ENCODE assay signal across 18 cellular contexts in genomic region chr14:105838591-105839424, GRCh38.
DNase-seq lines count a peak whose midpoint lies in the region; ATAC-seq and TF ChIP-seq lines count a peak whose summit lies in the region.
"Had no signal": no experiment of that assay in that cellular context is flagged by ENCODE, and none has a peak within 500 bp of the region (broad histone marks: within the 10 kb centered on the region; RNA-seq: fewer than 3 reads in every experiment).

No MANE protein-coding gene starts in this region.

- H3K27me3 Mint-ChIP-seq in activated CD8-positive, alpha-beta T cell treated with anti-CD3 and anti-CD28 coated beads, Interleukin-2, amount 10 ng/mL, durations not matched to agents 7 days and 5 days (ENCODE audit: low read depth) = no peaks in the 10 kb centered on the region
- no peaks in the 10 kb centered on the region for H3K27me3 Mint-ChIP-seq in activated CD8-positive, alpha-beta T cell treated with anti-CD3 and anti-CD28 coated beads for 36 hours
- no peaks in the 10 kb centered on the region for H3K27me3 Mint-ChIP-seq in type B pancreatic cell
- peaks cover 19% of the 10 kb centered on the region for H3K27me3 Mint-ChIP-seq in endothelial cell (ENCODE audit: unreplicated experiment)

- no peak for TF ChIP-seq RAD21 in Ishikawa (IDR thresholded peaks at IDR 0.05; ENCODE audit: low read depth)

- intact Hi-C loops in activated CD8-positive, alpha-beta T cell treated with anti-CD3 and anti-CD28 coated beads for 36 hours (cut with micrococcal nuclease) = no loop called here

- no peak for TF ChIP-seq EP300 in Ishikawa (IDR thresholded peaks at IDR 0.05; ENCODE audit: borderline replicate concordance)

- DNase-seq in activated CD8-positive, alpha-beta T cell treated with anti-CD3 and anti-CD28 coated beads, Interleukin-2, amount 10 ng/mL, durations not matched to agents 7 days and 5 days = peak; percentile 3
- no peak for DNase-seq in activated CD8-positive, alpha-beta T cell treated with anti-CD3 and anti-CD28 coated beads for 36 hours
- DNase-seq in mucosa of gallbladder (ENCODE audit: low spot score) (peak; percentile 8), type B pancreatic cell (ENCODE audit: extremely low spot score, unreplicated experiment) (peak; percentile 65), endothelial cell (ENCODE audit: low spot score) (no peak), middle frontal gyrus (ENCODE audit: extremely low spot score, low spot score) (no peak)
- DNase-seq: CD8-positive, alpha-beta memory T cell; DND-41; GDM1; GOT3; Karpas-422; MG63; NCI-H1092; NCI-H2081 treated with DMSO at 0.1 percent for 48 hours; NCI-H510A treated with DMSO at 0.1 percent for 48 hours had no signal

- H3K9me3 Mint-ChIP-seq in activated CD8-positive, alpha-beta T cell treated with anti-CD3 and anti-CD28 coated beads, Interleukin-2, amount 10 ng/mL, durations not matched to agents 7 days and 5 days (ENCODE audit: insufficient read depth) = no peaks in the 10 kb centered on the region
- H3K9me3 Mint-ChIP-seq in activated CD8-positive, alpha-beta T cell treated with anti-CD3 and anti-CD28 coated beads for 36 hours = no peaks in the 10 kb centered on the region
- peaks cover 7% of the 10 kb centered on the region for H3K9me3 Mint-ChIP-seq in type B pancreatic cell
- H3K9me3 Mint-ChIP-seq in endothelial cell (ENCODE audit: unreplicated experiment) = peaks cover 45% of the 10 kb centered on the region
- H3K9me3 Mint-ChIP-seq: CD8-positive, alpha-beta memory T cell had no signal

- no peaks in the 10 kb centered on the region for H3K4me1 Mint-ChIP-seq in activated CD8-positive, alpha-beta T cell treated with anti-CD3 and anti-CD28 coated beads, Interleukin-2, amount 10 ng/mL, durations not matched to agents 7 days and 5 days (ENCODE audit: low read depth)
- H3K4me1 Mint-ChIP-seq in activated CD8-positive, alpha-beta T cell treated with anti-CD3 and anti-CD28 coated beads for 36 hours (ENCODE audit: low read depth) = no peaks in the 10 kb centered on the region
- H3K4me1 Mint-ChIP-seq in type B pancreatic cell (ENCODE audit: unreplicated experiment) (no peaks in the 10 kb centered on the region), endothelial cell (ENCODE audit: unreplicated experiment) (no peaks in the 10 kb centered on the region)
- H3K4me1 Mint-ChIP-seq: CD8-positive, alpha-beta memory T cell had no signal

- ATAC-seq in activated CD8-positive, alpha-beta T cell treated with anti-CD3 and anti-CD28 coated beads, Interleukin-2, amount 10 ng/mL, durations not matched to agents 7 days and 5 days = no peak
- no peak for ATAC-seq in activated CD8-positive, alpha-beta T cell treated with anti-CD3 and anti-CD28 coated beads for 36 hours
- no peak for ATAC-seq in GM21737 (IDR thresholded peaks at IDR 0.05; ENCODE audit: unreplicated experiment)
- ATAC-seq: GM12878 had no signal

- H3K36me3 Mint-ChIP-seq in activated CD8-positive, alpha-beta T cell treated with anti-CD3 and anti-CD28 coated beads, Interleukin-2, amount 10 ng/mL, durations not matched to agents 7 days and 5 days (ENCODE audit: low read depth) = no peaks in the 10 kb centered on the region
- no peaks in the 10 kb centered on the region for H3K36me3 Mint-ChIP-seq in activated CD8-positive, alpha-beta T cell treated with anti-CD3 and anti-CD28 coated beads for 36 hours (ENCODE audit: low read depth)
- H3K36me3 Mint-ChIP-seq in type B pancreatic cell (no peaks in the 10 kb centered on the region), endothelial cell (ENCODE audit: low read depth, unreplicated experiment) (peaks cover 30% of the 10 kb centered on the region)
- H3K36me3 Mint-ChIP-seq: CD8-positive, alpha-beta memory T cell had no signal

- H3K4me3 Mint-ChIP-seq in activated CD8-positive, alpha-beta T cell treated with anti-CD3 and anti-CD28 coated beads, Interleukin-2, amount 10 ng/mL, durations not matched to agents 7 days and 5 days = no peak overlapping the region
- H3K4me3 Mint-ChIP-seq in activated CD8-positive, alpha-beta T cell treated with anti-CD3 and anti-CD28 coated beads for 36 hours = no peak overlapping the region
- H3K4me3 Mint-ChIP-seq in type B pancreatic cell = no peak overlapping the region
- H3K4me3 Mint-ChIP-seq in endothelial cell (ENCODE audit: unreplicated experiment) = no peak overlapping the region
- H3K4me3 Mint-ChIP-seq: CD8-positive, alpha-beta memory T cell had no signal

- CTCF ChIA-PET in activated CD8-positive, alpha-beta T cell treated with anti-CD3 and anti-CD28 coated beads, Interleukin-2, amount 10 ng/mL, durations not matched to agents 7 days and 5 days (lab: Charles Lee) = no interaction called here
- CTCF ChIA-PET in activated CD8-positive, alpha-beta T cell treated with anti-CD3 and anti-CD28 coated beads for 36 hours (lab: Charles Lee) = no interaction called here

- no peak overlapping the region for H3K27ac Mint-ChIP-seq in activated CD8-positive, alpha-beta T cell treated with anti-CD3 and anti-CD28 coated beads, Interleukin-2, amount 10 ng/mL, durations not matched to agents 7 days and 5 days
- H3K27ac Mint-ChIP-seq in activated CD8-positive, alpha-beta T cell treated with anti-CD3 and anti-CD28 coated beads for 36 hours = no peak overlapping the region
- H3K27ac Mint-ChIP-seq in type B pancreatic cell (no peak overlapping the region), endothelial cell (ENCODE audit: unreplicated experiment) (no peak overlapping the region)
- H3K27ac Mint-ChIP-seq: CD8-positive, alpha-beta memory T cell had no signal

- POLR2A ChIA-PET in activated CD8-positive, alpha-beta T cell treated with anti-CD3 and anti-CD28 coated beads, Interleukin-2, amount 10 ng/mL, durations not matched to agents 7 days and 5 days (lab: Charles Lee) = no interaction called here
- POLR2A ChIA-PET in activated CD8-positive, alpha-beta T cell treated with anti-CD3 and anti-CD28 coated beads for 36 hours (lab: Charles Lee) = no interaction called here

- TF ChIP-seq CTCF in activated CD8-positive, alpha-beta T cell treated with anti-CD3 and anti-CD28 coated beads for 36 hours (IDR thresholded peaks at IDR 0.05) = no peak
- TF ChIP-seq CTCF in type B pancreatic cell (conservative IDR thresholded peaks at IDR 0.05) (no peak), endothelial cell (IDR thresholded peaks at IDR 0.05; ENCODE audit: unreplicated experiment) (no peak)

TF ChIP-seq in Ishikawa, 13 proteins besides CTCF, POLR2A, EP300 and RAD21:
- TF ChIP-seq TAF1 (IDR thresholded peaks at IDR 0.05; ENCODE audit: low read depth) (no peak), ZBTB7A (IDR thresholded peaks at IDR 0.05; ENCODE audit: low read depth) (0 out of 2 replicates have a peak, but pooled peaks have one; percentile 12)

Comparison
In these comparisons a context has a peak if more than half of its experiments do, and no peak if none do; other contexts are left out.
1. DNase-seq: peak in activated CD8-positive, alpha-beta T cell treated with anti-CD3 and anti-CD28 coated beads, Interleukin-2, amount 10 ng/mL, durations not matched to agents 7 days and 5 days (single experiment), mucosa of gallbladder (single experiment) and type B pancreatic cell (single experiment); none in activated CD8-positive, alpha-beta T cell treated with anti-CD3 and anti-CD28 coated beads for 36 hours (single experiment), endothelial cell (single experiment) and middle frontal gyrus (single experiment).